ENCODE assay signal across 6 cellular contexts in genomic region chr20:3092611-3093379, GRCh38. TPM values are rescaled to one million over a fixed set of nuclear protein-coding genes. Genes with fewer than 3 reads are reported as not detected.
A peak's percentile ranks its signal among the peaks of the same experiment; 100 is the strongest.
DNase-seq lines count a peak whose midpoint lies in the region; ATAC-seq, FAIRE-seq and TF ChIP-seq lines count a peak whose summit lies in the region.

No MANE protein-coding gene starts in this region.

- H3K9me3 Mint-ChIP-seq in MCF 10A (ENCODE audit: unreplicated experiment) (no peaks in the 10 kb centered on the region), Calu3 (ENCODE audit: low read depth, unreplicated experiment) (no peaks in the 10 kb centered on the region)

- H3K27me3 ChIP-seq in breast epithelium (peaks cover 6 to 24% of the 10 kb centered on the region in 2 donors), upper lobe of right lung (peaks cover 42% of the 10 kb centered on the region)

- H3K36me3 ChIP-seq in breast epithelium (no peaks in the 10 kb centered on the region), upper lobe of right lung (no peaks in the 10 kb centered on the region)

- no peak for TF ChIP-seq CTCF in breast epithelium (IDR thresholded peaks at IDR 0.05)
- no peak for TF ChIP-seq CTCF in MCF 10A (IDR thresholded peaks at IDR 0.05; ENCODE audit: unreplicated experiment)
- TF ChIP-seq CTCF in upper lobe of right lung (IDR thresholded peaks at IDR 0.05) = no peak
- TF ChIP-seq CTCF in Calu3 (IDR thresholded peaks at IDR 0.05; ENCODE audit: unreplicated experiment) = no peak

- intact Hi-C loops in breast epithelium (cut with DNase I; ENCODE audit: low total_unique reads) = no loop called here
- intact Hi-C loops in MCF 10A (cut with micrococcal nuclease) = no loop called here
- intact Hi-C loops in left cardiac atrium (cut with DNase I) = no loop called here
- intact Hi-C loops in upper lobe of right lung (cut with DNase I) = no loop called here
- intact Hi-C loops in Calu3 (cut with micrococcal nuclease; ENCODE audit: unreplicated experiment) = no loop called here

- ATAC-seq in left cardiac atrium (peak; percentile 53 to 68), upper lobe of right lung (peak; percentile 34)

- peaks cover 12% of the 10 kb centered on the region for H3K27me3 Mint-ChIP-seq in MCF 10A (ENCODE audit: insufficient read depth, unreplicated experiment)
- H3K27me3 Mint-ChIP-seq in Calu3 (ENCODE audit: unreplicated experiment) = peaks cover 22% of the 10 kb centered on the region

- no peak overlapping the region for H3K4me3 Mint-ChIP-seq in MCF 10A (ENCODE audit: unreplicated experiment)
- H3K4me3 Mint-ChIP-seq in Calu3 (ENCODE audit: low read depth, unreplicated experiment) = no peak overlapping the region

- H3K9me3 ChIP-seq in breast epithelium (no peaks in the 10 kb centered on the region), upper lobe of right lung (no peaks in the 10 kb centered on the region)

- no peak for FAIRE-seq in H54 (lab: Jason Lieb, UNC)

- no peaks in the 10 kb centered on the region for H3K4me1 Mint-ChIP-seq in MCF 10A (ENCODE audit: insufficient read depth, unreplicated experiment)
- no peaks in the 10 kb centered on the region for H3K4me1 Mint-ChIP-seq in Calu3 (ENCODE audit: low read depth, unreplicated experiment)

- no peaks in the 10 kb centered on the region for H3K36me3 Mint-ChIP-seq in MCF 10A (ENCODE audit: insufficient read depth, unreplicated experiment)
- no peaks in the 10 kb centered on the region for H3K36me3 Mint-ChIP-seq in Calu3 (ENCODE audit: insufficient read depth, unreplicated experiment)

- TF ChIP-seq POLR2A in breast epithelium (IDR thresholded peaks at IDR 0.05) (no peak), H54 (IDR thresholded peaks at IDR 0.05; ENCODE audit: low read depth, low read length) (no peak)

- H3K27ac ChIP-seq in breast epithelium (no peak overlapping the region), upper lobe of right lung (no peak overlapping the region)

- H3K4me1 ChIP-seq in breast epithelium = peaks cover 0 to 5% of the 10 kb centered on the region in 2 donors
- peaks cover 4% of the 10 kb centered on the region for H3K4me1 ChIP-seq in upper lobe of right lung

- H3K27ac Mint-ChIP-seq in MCF 10A (ENCODE audit: low read depth, unreplicated experiment) (no peak overlapping the region), Calu3 (ENCODE audit: unreplicated experiment) (no peak overlapping the region)

- no TSS peak for BruUV-seq in MCF 10A (replicated peaks; lab: Mats Ljungman, UMichigan)
- no TSS peak for BruUV-seq in Calu3 (replicated peaks; lab: Mats Ljungman, UMichigan)

- peak overlapping the region; percentile 22 to 61 (median 43) for H3K4me3 ChIP-seq in breast epithelium
- peak overlapping the region; percentile 19 for H3K4me3 ChIP-seq in upper lobe of right lung

- POLR2A ChIA-PET in MCF 10A (lab: Yijun Ruan, JAX) = no interaction called here

- CTCF ChIA-PET in MCF 10A (lab: Yijun Ruan, JAX) (interaction anchor here (0.5 to 1.7 kb wide), 5 partner anchors 22 to 442 kb away, joined by 3 to 9 read pairs (median 4); no protein-coding TSS in a partner anchor), Calu3 (lab: Charles Lee) (interaction anchor here (0.6 kb wide), 1 partner anchor 64 kb away, joined by 4 read pairs; no protein-coding TSS in a partner anchor)

- DNase-seq in breast epithelium (ENCODE audit: low spot score in 2 of 2) (no peak), MCF 10A (ENCODE audit: unreplicated experiment) (no peak), left cardiac atrium (peak; percentile 41), upper lobe of right lung (no peak), H54 (ENCODE audit: insufficient read length, low spot score) (no peak), Calu3 (no peak)

RNA-seq across cellular contexts. Expression of gene AVP, which starts 8.3 kb away (rescaled TPM):
- total RNA-seq in breast epithelium = not detected
- not detected in 2 replicates for total RNA-seq in MCF 10A (2022)
- total RNA-seq in left cardiac atrium = not detected
- total RNA-seq in upper lobe of right lung = not detected
- total RNA-seq in Calu3 (2022) = not detected in 2 replicates

RNA-seq across cellular contexts. Expression of gene OXT, which starts 21.4 kb away (rescaled TPM):
- total RNA-seq in breast epithelium (1 to 10 TPM in 1 of 3 donors, not detected in 2; 4.5 TPM), MCF 10A (2022) (not detected in 2 replicates), left cardiac atrium (under 1 TPM; 0.65 to 0.92 TPM), upper lobe of right lung (not detected), Calu3 (2022) (not detected in 2 replicates)

RNA-seq across cellular contexts. Expression of gene MRPS26, which starts 46.9 kb away (rescaled TPM):
- 10 to 100 TPM; 34.4 to 50.8 (median 44.9) TPM for total RNA-seq in breast epithelium
- total RNA-seq in MCF 10A (2022) = 62.6 and 68.4 TPM in 2 replicates
- total RNA-seq in left cardiac atrium = 10 to 100 TPM; 42.7 to 42.8 TPM
- total RNA-seq in upper lobe of right lung = 32.0 TPM
- total RNA-seq in Calu3 (2022) = 30.7 and 35.6 TPM in 2 replicates

RNA-seq across cellular contexts. Expression of gene GNRH2, which starts 49.4 kb away (rescaled TPM):
- total RNA-seq in breast epithelium (not detected), MCF 10A (2022) (0.88 and 1.0 TPM in 2 replicates), left cardiac atrium (not detected), upper lobe of right lung (not detected), Calu3 (2022) (0.50 and 1.7 TPM in 2 replicates)
